In the genomic region with DNA sequence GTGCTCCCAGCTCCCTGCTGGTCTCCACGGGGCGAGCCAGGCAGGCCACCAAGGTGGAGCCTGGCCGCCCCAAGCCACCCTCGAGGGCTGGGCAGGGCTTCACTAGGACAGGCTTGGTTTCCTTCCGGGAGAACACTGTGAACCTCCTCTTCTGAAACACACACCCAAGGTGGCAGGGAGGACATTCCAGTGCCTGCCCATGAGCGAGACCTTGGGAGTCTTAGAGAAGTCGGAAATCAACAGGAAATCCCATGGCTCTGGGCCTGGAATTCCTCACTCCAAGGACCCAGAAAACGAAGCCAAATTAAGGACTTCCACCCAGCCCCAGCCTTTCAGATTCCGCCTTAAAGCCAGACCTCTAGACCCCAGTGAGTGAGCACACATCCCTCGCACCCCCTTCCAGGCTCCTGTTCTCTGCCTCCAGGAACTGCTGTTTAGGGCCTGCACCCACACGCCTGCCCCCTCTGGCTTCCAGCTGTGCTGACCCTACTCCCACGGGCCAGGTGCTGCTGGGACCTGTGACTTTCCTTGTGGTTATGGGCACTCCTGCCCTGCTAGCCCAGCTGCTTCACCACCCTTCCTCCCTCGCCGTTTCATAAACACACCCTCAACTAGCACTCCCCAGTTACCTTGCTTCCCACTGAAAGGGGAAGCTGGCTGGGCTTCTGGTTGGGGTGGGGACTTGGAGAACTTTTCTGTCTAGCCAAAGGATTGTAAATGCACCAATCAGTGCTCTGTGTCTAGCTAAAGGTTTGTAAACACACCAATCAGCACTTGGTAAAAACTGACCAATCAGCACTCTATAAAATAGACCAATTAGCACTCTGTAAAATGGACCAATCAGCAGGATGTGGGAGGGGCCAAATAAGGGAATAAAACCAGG, we compare ENCODE assay signal across 1 cellular context.
TF ChIP-seq lines count a peak whose summit lies in the region.

No MANE protein-coding gene starts in this region.

TF ChIP-seq in A549, 52 proteins besides CTCF, POLR2A, EP300 and RAD21:
- TF ChIP-seq CBX2 (IDR thresholded peaks at IDR 0.05; ENCODE audit: borderline replicate concordance, low read depth) (no peak), MAFK (IDR thresholded peaks at IDR 0.05; ENCODE audit: partially characterized antibody) (peak; percentile 63)
TF ChIP-seq in A549: peak in this region for 1.
